Comparison of ENCODE assay signal across 10 cellular contexts in genomic region chr5:154059039-154059430, GRCh38. TPM values are rescaled to one million over a fixed set of nuclear protein-coding genes. Genes with fewer than 3 reads are reported as not detected.
A peak's percentile ranks its signal among the peaks of the same experiment; 100 is the strongest.
DNase-seq lines count a peak whose midpoint lies in the region; ATAC-seq, FAIRE-seq and TF ChIP-seq lines count a peak whose summit lies in the region.
"Had no signal": no experiment of that assay in that cellular context is flagged by ENCODE, and none has a peak within 500 bp of the region (broad histone marks: within the 10 kb centered on the region; RNA-seq: fewer than 3 reads in every experiment).

No MANE protein-coding gene starts in this region.

- H3K27ac Mint-ChIP-seq in progenitor cell of endocrine pancreas: no peak overlapping the region

- peak overlapping the region in 1 of 4 donors; percentile 13 for H3K27ac ChIP-seq in Peyer's patch

- H3K27me3 ChIP-seq in Peyer's patch: no peaks in the 10 kb centered on the region

- H3K4me1 ChIP-seq in Peyer's patch: peaks cover 0 to 15% (median 0%) of the 10 kb centered on the region in 4 donors

- no peaks in the 10 kb centered on the region for H3K27me3 Mint-ChIP-seq in progenitor cell of endocrine pancreas

- FAIRE-seq in urothelium cell line (lab: Jason Lieb, UNC): no peak
- FAIRE-seq: islet of Langerhans had no signal

- no peak overlapping the region for H3K4me3 ChIP-seq in Peyer's patch

- H3K36me3 Mint-ChIP-seq in progenitor cell of endocrine pancreas (ENCODE audit: insufficient read depth): peaks cover 2% of the 10 kb centered on the region

- no peaks in the 10 kb centered on the region for H3K4me1 Mint-ChIP-seq in progenitor cell of endocrine pancreas (ENCODE audit: low read depth)

- ATAC-seq in GM18858 (IDR thresholded peaks at IDR 0.05; ENCODE audit: unreplicated experiment): peak; percentile 46
- peak; percentile 38 for ATAC-seq in GM21528 (IDR thresholded peaks at IDR 0.05; ENCODE audit: low FRiP score, unreplicated experiment)
- ATAC-seq in HG03196 (IDR thresholded peaks at IDR 0.05; ENCODE audit: unreplicated experiment): peak; percentile 44
- peak; percentile 91 for ATAC-seq in left lobe of liver

- no peaks in the 10 kb centered on the region for H3K9me3 ChIP-seq in Peyer's patch

- no peak for DNase-seq in left lobe of liver (ENCODE audit: low spot score)
- DNase-seq in Peyer's patch: no peak
- DNase-seq in urothelium cell line (ENCODE audit: low spot score): no peak
- DNase-seq in progenitor cell of endocrine pancreas (ENCODE audit: low spot score, unreplicated experiment): no peak
- no peak for DNase-seq in stimulated activated naive CD4-positive, alpha-beta T cell (lab: John Stamatoyannopoulos, UW)
- DNase-seq: nucleus accumbens had no signal

- no peak for TF ChIP-seq POLR2A in Peyer's patch (IDR thresholded peaks at IDR 0.05)

- TF ChIP-seq CTCF in Peyer's patch (IDR thresholded peaks at IDR 0.05) (no peak), progenitor cell of endocrine pancreas (IDR thresholded peaks at IDR 0.05; ENCODE audit: unreplicated experiment) (no peak)

- peaks cover 0 to 6% (median 0%) of the 10 kb centered on the region in 3 donors for H3K36me3 ChIP-seq in Peyer's patch

- H3K4me3 Mint-ChIP-seq in progenitor cell of endocrine pancreas (ENCODE audit: low read depth): no peak overlapping the region

- no peaks in the 10 kb centered on the region for H3K9me3 Mint-ChIP-seq in progenitor cell of endocrine pancreas (ENCODE audit: low read depth)

RNA-seq across cellular contexts. Expression of gene MFAP3, which starts 20.3 kb away (rescaled TPM):
- total RNA-seq in left lobe of liver: 11.5 TPM
- 10 to 100 TPM; 19.8 to 58.7 (median 35.9) TPM for total RNA-seq in Peyer's patch
- 39.1 and 42.5 TPM in 2 replicates for total RNA-seq in progenitor cell of endocrine pancreas

RNA-seq across cellular contexts. Expression of gene FAM114A2, which starts 20.3 kb away (rescaled TPM):
- total RNA-seq in left lobe of liver (17.2 TPM), Peyer's patch (10 to 100 TPM; 10.2 to 39.3 (median 16.3) TPM), progenitor cell of endocrine pancreas (20.0 and 23.6 TPM in 2 replicates)

Comparison
In these comparisons a context has a peak if more than half of its experiments do, and no peak if none do; other contexts are left out.
1. ATAC-seq: peak in every context shown above with its lines; median percentile 91 in left lobe of liver; 46 in GM18858; 44 in HG03196; 38 in GM21528.